ENCODE assay signal across 25 cellular contexts in genomic region chrX:39875834-39876625, GRCh38.
DNase-seq lines count a peak whose midpoint lies in the region; ATAC-seq, FAIRE-seq and TF ChIP-seq lines count a peak whose summit lies in the region.
"Had no signal": no experiment of that assay in that cellular context is flagged by ENCODE, and none has a peak within 500 bp of the region (broad histone marks: within the 10 kb centered on the region; RNA-seq: fewer than 3 reads in every experiment).

No MANE protein-coding gene starts in this region.

- H3K36me3 ChIP-seq in HEK293 (ENCODE audit: control insufficient read depth in 2 of 2, insufficient read depth in 1 of 2, low read length in 2 of 2), result no peaks in the 10 kb centered on the region; a peak in 1 of 3 replicates
- no peaks in the 10 kb centered on the region for H3K36me3 ChIP-seq in H1 (ENCODE audit: control insufficient read depth in 2 of 4, insufficient read depth in 4 of 4, low read length in 3 of 4)
- H3K36me3 ChIP-seq: tibial nerve had no signal

- H3K23me2 ChIP-seq in H1 (ENCODE audit: low read depth, low read length), result no peaks in the 10 kb centered on the region

- peak; percentile 60 for DNase-seq in COR-L47 (lab: John Stamatoyannopoulos, UW)
- DNase-seq in NCI-H748 treated with DMSO at 0.1 percent for 48 hours (lab: John Stamatoyannopoulos, UW), result peak; percentile 46
- no peak for DNase-seq in H1 (ENCODE audit: low read depth in 1 of 2, low spot score in 2 of 2)
- DNase-seq in dedifferentiated amniotic fluid mesenchymal stem cell (ENCODE audit: extremely low spot score), result no peak
- DNase-seq in cerebellar nuclear complex (lab: John Stamatoyannopoulos, UW), result no peak
- DNase-seq: activated CD4-positive, alpha-beta T cell treated with anti-CD3 and anti-CD28 coated beads, Interleukin-2, amount 50 U/mL, for 1 hour; activated CD8-positive, alpha-beta memory T cell treated with anti-CD3 and anti-CD28 coated beads, Interleukin-2, amount 50 U/mL, for 4 hours; DMS153; dorsolateral prefrontal cortex; foreskin melanocyte; GF-D8; NCI-H2029 treated with DMSO at 0.1 percent for 48 hours; nucleus accumbens; OCI-M1; stimulated activated CD4-positive, alpha-beta T cell treated with anti-CD3 and anti-CD28 coated beads, Interleukin-2, amount 100 ng/mL, for 48 hours; stimulated activated naive CD8-positive, alpha-beta T cell treated with anti-CD3 and anti-CD28 coated beads, Interleukin-15, amount 100 ng/mL, for 72 hours; T-cell had no signal

- no peak overlapping the region for H3K14ac ChIP-seq in H1 (ENCODE audit: insufficient read length)

- H3K4ac ChIP-seq in H1 (replicated peaks; ENCODE audit: insufficient read length, low read depth, low read length), result no peak overlapping the region

- H3K4me3 ChIP-seq in HEK293 (ENCODE audit: low read depth, low read length) (no peak overlapping the region), H1 (ENCODE audit: extremely low read depth in 1 of 4, insufficient read depth in 2 of 4, low read depth in 3 of 4, low read length in 4 of 4) (no peak overlapping the region)
- H3K4me3 ChIP-seq: dorsolateral prefrontal cortex, hepatocyte, lung, smooth muscle cell, tibial nerve had no signal

- H3K4me2 ChIP-seq in H1 (ENCODE audit: insufficient read depth in 1 of 2, low read depth in 2 of 2, low read length in 2 of 2), result no peak overlapping the region
- H3K4me2 ChIP-seq: hepatocyte, smooth muscle cell had no signal

- FAIRE-seq in H1 (lab: Jason Lieb, UNC), result no peak

- H4K20me1 ChIP-seq in H1 (replicated peaks in 1 of 2; ENCODE audit: control insufficient read depth in 1 of 2, insufficient read depth in 2 of 2, low read length in 2 of 2), result no peaks in the 10 kb centered on the region

- TF ChIP-seq POLR2A in H1 (IDR thresholded peaks at IDR 0.05; ENCODE audit: control extremely low read depth in 1 of 2, low read depth in 2 of 2, low read length in 2 of 2), result no peak

- TF ChIP-seq CTCF in HEK293 (tag by site-specific recombination; IDR thresholded peaks at IDR 0.05) (no peak), H1 (IDR thresholded peaks at IDR 0.05; ENCODE audit: control extremely low read depth in 1 of 3, insufficient read depth in 1 of 3, low read depth in 1 of 3, low read length in 3 of 3) (no peak)

- CTCF ChIA-PET in HEK293 (lab: Yijun Ruan, JAX), result no interaction called here
- CTCF ChIA-PET in H1 (lab: Charles Lee; ENCODE audit: partially characterized antibody), result interaction anchor here (0.6 kb wide), 1 partner anchor 138 kb away, joined by 3 read pairs; no protein-coding TSS in a partner anchor

- POLR2A ChIA-PET in HEK293 (lab: Yijun Ruan, JAX) (no interaction called here), H1 (lab: Charles Lee; ENCODE audit: partially characterized antibody) (no interaction called here)

- no peak overlapping the region for H4K5ac ChIP-seq in H1 (ENCODE audit: insufficient read length, low read depth, low read length)

- H2AFZ ChIP-seq in H1 (ENCODE audit: low read length), result no peak overlapping the region
- H2AFZ ChIP-seq: hepatocyte had no signal

- no peak for TF ChIP-seq RAD21 in H1 (IDR thresholded peaks at IDR 0.05 in 1 of 2, conservative IDR thresholded peaks at IDR 0.05 in 1 of 2; ENCODE audit: low read depth in 2 of 2, low read length in 2 of 2)

- H2BK120ac ChIP-seq in H1 (replicated peaks; ENCODE audit: low read depth, low read length), result no peak overlapping the region

- no peaks in the 10 kb centered on the region for H3K9me3 ChIP-seq in HEK293 (ENCODE audit: control insufficient read depth, insufficient read depth, low read depth, low read length)
- H3K9me3 ChIP-seq in H1 (ENCODE audit: insufficient read depth in 2 of 2, low read depth in 1 of 2, low read length in 1 of 2), result no peaks in the 10 kb centered on the region
- H3K9me3 ChIP-seq: tibial nerve had no signal

- H3K18ac ChIP-seq in H1 (ENCODE audit: extremely low read depth, low read length), result no peak overlapping the region

- no peak overlapping the region for H2AK5ac ChIP-seq in H1 (ENCODE audit: low read depth, low read length)

- WGBS in H1 (ENCODE audit: extremely low coverage in 1 of 2, insufficient coverage in 1 of 2, insufficient read length in 1 of 2, insufficient replicate concordance in 2 of 2, low coverage in 1 of 2, low lambda C conversion rate in 2 of 2, missing lambda C conversion rate in 1 of 2), 2 experiments, result 91% methylated on average over 10 of the region's 15 CpGs; no CpG with 5 or more reads in 1 of the 2 experiments

- no peak overlapping the region for H3K56ac ChIP-seq in H1 (replicated peaks; ENCODE audit: insufficient read length, low read depth, low read length)

- no peak overlapping the region for H3K27ac ChIP-seq in HEK293 (ENCODE audit: extremely low read depth, low read depth, low read length)
- H3K27ac ChIP-seq in H1 (ENCODE audit: low read depth, low read length), result no peak overlapping the region
- H3K27ac ChIP-seq: dorsolateral prefrontal cortex, hepatocyte, tibial nerve had no signal

- no peaks in the 10 kb centered on the region for H3K79me2 ChIP-seq in H1 (ENCODE audit: control insufficient read depth in 1 of 2, insufficient read depth in 2 of 2, low read length in 2 of 2)
- H3K79me2 ChIP-seq: hepatocyte had no signal

- 0 out of 2 replicates have a peak, but pooled peaks cover 2% of the 10 kb centered on the region for H3K4me1 ChIP-seq in HEK293 (ENCODE audit: control insufficient read depth, insufficient read depth, low read length)
- peaks cover 0 to 6% (median 1%) of the 10 kb centered on the region in 4 experiments; a peak in 2 of 7 replicates for H3K4me1 ChIP-seq in H1 (replicated peaks in 1 of 4; ENCODE audit: control insufficient read depth in 3 of 4, insufficient read depth in 4 of 4, low read length in 3 of 4)

- H2BK20ac ChIP-seq in H1 (ENCODE audit: low read length), result no peak overlapping the region

- H3K23ac ChIP-seq in H1 (ENCODE audit: insufficient read length), result no peak overlapping the region

- H3K27me3 ChIP-seq in H1 (replicated peaks in 1 of 4; ENCODE audit: control insufficient read depth in 3 of 4, extremely low read depth in 1 of 4, insufficient read depth in 3 of 4, low read length in 3 of 4), result no peaks in the 10 kb centered on the region; a peak in 1 of 7 replicates
- H3K27me3 ChIP-seq: hepatocyte, tibial nerve had no signal

- H2BK12ac ChIP-seq in H1 (ENCODE audit: low read depth, low read length), result 0 out of 2 replicates have a peak overlapping the region, but pooled peaks have one; percentile 9

- H4K8ac ChIP-seq in H1 (ENCODE audit: extremely low read depth, insufficient read depth, low read length), result no peak overlapping the region

- ATAC-seq in GM21381 (IDR thresholded peaks at IDR 0.05; ENCODE audit: unreplicated experiment) (no peak), GM18858 (IDR thresholded peaks at IDR 0.05; ENCODE audit: unreplicated experiment) (no peak)
- ATAC-seq: HCT116; stimulated activated naive CD8-positive, alpha-beta T cell treated with anti-CD3 and anti-CD28 coated beads, Interleukin-15, amount 100 ng/mL, for 72 hours; T-cell had no signal

- no peak overlapping the region for H3K9ac ChIP-seq in H1 (replicated peaks in 1 of 4; ENCODE audit: extremely low read depth in 1 of 4, low read depth in 3 of 4, low read length in 3 of 4)

- TF ChIP-seq EP300 in H1 (IDR thresholded peaks at IDR 0.05; ENCODE audit: borderline replicate concordance in 1 of 2, low read depth in 2 of 2, low read length in 2 of 2), result no peak

- no peaks in the 10 kb centered on the region for H3K79me1 ChIP-seq in H1 (ENCODE audit: low read depth, low read length)

- H2BK15ac ChIP-seq in H1 (ENCODE audit: low read length), result no peak overlapping the region

- no peak overlapping the region for H4K91ac ChIP-seq in H1 (replicated peaks; ENCODE audit: insufficient read length, low read length)

- H2BK5ac ChIP-seq in H1 (ENCODE audit: low read depth, low read length), result no peak overlapping the region

TF ChIP-seq in HEK293, 187 proteins besides CTCF, POLR2A, EP300 and RAD21:
- TF ChIP-seq TRIM28 (IDR thresholded peaks at IDR 0.05; ENCODE audit: borderline replicate concordance, low read length) (peak; percentile 74; the same call in 1 of the 2 replicates), ZFP41 (tag by site-specific recombination; IDR thresholded peaks at IDR 0.05; ENCODE audit: borderline replicate concordance) (no peak)

TF ChIP-seq in H1, 55 proteins besides CTCF, POLR2A, EP300 and RAD21:
- peak; percentile 59; the same call in 1 of the 2 replicates for TF ChIP-seq CEBPB (IDR thresholded peaks at IDR 0.05; ENCODE audit: low read depth, low read length)
- no peak for TF ChIP-seq NANOG (IDR thresholded peaks at IDR 0.05; ENCODE audit: insufficient read depth, low read depth, low read length, poor library complexity, severe bottlenecking)
- no peak for TF ChIP-seq PHF8 (conservative IDR thresholded peaks at IDR 0.05; ENCODE audit: low read depth, low read length)
- TF ChIP-seq SIN3A (conservative IDR thresholded peaks at IDR 0.05 in 1 of 2, IDR thresholded peaks at IDR 0.05 in 1 of 2; ENCODE audit: low read depth in 1 of 2, low read length in 2 of 2), result no peak
- no peak for TF ChIP-seq ASH2L (IDR thresholded peaks at IDR 0.05; ENCODE audit: low read length)

Comparison
In these comparisons a context has a peak if more than half of its experiments do, and no peak if none do; other contexts are left out.
1. DNase-seq: peak in COR-L47 (single experiment) and NCI-H748 treated with DMSO at 0.1 percent for 48 hours (single experiment); none in H1 (0 of 2), dedifferentiated amniotic fluid mesenchymal stem cell (single experiment) and cerebellar nuclear complex (0 of 2).